ENCODE assay signal across 1 cellular context in genomic region chr3:9951598-9951961, GRCh38.
A peak's percentile ranks its signal among the peaks of the same experiment; 100 is the strongest.
TF ChIP-seq lines count a peak whose summit lies in the region.

No MANE protein-coding gene starts in this region.

TF ChIP-seq in GM12878, 131 proteins besides CTCF, POLR2A, EP300 and RAD21:
- TF ChIP-seq PML (IDR thresholded peaks at IDR 0.05; ENCODE audit: low read length) = peak; percentile 64; the same call in 1 of the 2 replicates
- TF ChIP-seq MXI1 (IDR thresholded peaks at IDR 0.05; ENCODE audit: low read depth, low read length) = no peak
- TF ChIP-seq CREM (IDR thresholded peaks at IDR 0.05; ENCODE audit: low read depth) = no peak; the same call in 1 of the 2 replicates
- peak; percentile 59; the same call in 1 of the 2 replicates for TF ChIP-seq ESRRA (IDR thresholded peaks at IDR 0.05; ENCODE audit: low read length)
- TF ChIP-seq TCF12 (IDR thresholded peaks at IDR 0.05; ENCODE audit: low read depth, low read length) = 0 out of 2 replicates have a peak, but pooled peaks have one; percentile 10
- no peak for TF ChIP-seq GATAD2B (conservative IDR thresholded peaks at IDR 0.05; ENCODE audit: low read depth)
- no peak for TF ChIP-seq BMI1 (IDR thresholded peaks at IDR 0.05; ENCODE audit: borderline replicate concordance)
- 0 out of 2 replicates have a peak, but pooled peaks have one; percentile 28 for TF ChIP-seq NBN (IDR thresholded peaks at IDR 0.05)
- TF ChIP-seq SIN3A (IDR thresholded peaks at IDR 0.05; ENCODE audit: low read depth, low read length) = 0 out of 2 replicates have a peak, but pooled peaks have one; percentile 8
- TF ChIP-seq ZNF622 (IDR thresholded peaks at IDR 0.05) = no peak
- TF ChIP-seq ZNF217 (IDR thresholded peaks at IDR 0.05) = peak; percentile 49; the same call in 1 of the 2 replicates
- peak; percentile 97 for TF ChIP-seq SMARCA5 (IDR thresholded peaks at IDR 0.05)
- TF ChIP-seq NFIC (IDR thresholded peaks at IDR 0.05; ENCODE audit: low read depth, low read length) = 0 out of 2 replicates have a peak, but pooled peaks have one; percentile 15
- TF ChIP-seq NFXL1 (IDR thresholded peaks at IDR 0.05; ENCODE audit: borderline replicate concordance) = peak; percentile 94
- no peak for TF ChIP-seq PBX3 (IDR thresholded peaks at IDR 0.05; ENCODE audit: insufficient replicate concordance, low read depth, low read length)
- TF ChIP-seq USF2 (IDR thresholded peaks at IDR 0.05; ENCODE audit: borderline replicate concordance, low read depth, low read length) = no peak
- no peak for TF ChIP-seq CUX1 (IDR thresholded peaks at IDR 0.05; ENCODE audit: insufficient replicate concordance, low read depth, low read length)
- TF ChIP-seq USF1 (IDR thresholded peaks at IDR 0.05; ENCODE audit: borderline replicate concordance, extremely low read length, insufficient read depth, low read depth, low read length) = no peak
- TF ChIP-seq BHLHE40 (IDR thresholded peaks at IDR 0.05; ENCODE audit: borderline replicate concordance in 1 of 2, low read depth in 2 of 2, low read length in 1 of 2) = no peak
